In the genomic region with DNA sequence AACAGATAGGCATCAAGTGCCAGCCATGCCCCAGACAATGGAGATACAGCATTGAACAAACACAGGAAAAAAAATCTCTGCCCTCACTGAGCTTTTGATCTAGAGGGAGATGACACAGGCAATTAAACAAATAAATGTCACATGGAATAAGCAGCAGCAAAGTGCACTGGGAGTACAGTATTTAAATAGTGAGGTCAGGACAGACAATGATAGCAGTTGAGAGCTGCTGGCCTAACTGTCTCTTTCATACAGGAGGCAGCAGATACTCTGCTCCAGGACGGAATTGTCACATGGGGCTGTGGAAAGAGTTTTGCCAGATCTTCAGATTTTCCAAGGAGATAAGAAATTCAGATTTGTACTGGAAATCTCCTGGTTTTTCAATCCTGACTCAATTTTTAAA, we compare ENCODE assay signal across 20 cellular contexts.
"Had no signal": no experiment of that assay in that cellular context is flagged by ENCODE, and none has a peak within 500 bp of the region (broad histone marks: within the 10 kb centered on the region; RNA-seq: fewer than 3 reads in every experiment).

No MANE protein-coding gene starts in this region.

- DNase-seq: effector CD4-positive, alpha-beta T cell; endodermal cell; erythroblast; foreskin keratinocyte; kidney; left cardiac atrium; mammary epithelial cell; mucosa of descending colon; naive thymus-derived CD8-positive, alpha-beta T cell; psoas muscle; retina; small intestine; stimulated activated CD4-positive, alpha-beta T cell treated with anti-CD3 and anti-CD28 coated beads, Interleukin-2, amount 100 ng/mL, for 48 hours; stimulated activated naive CD4-positive, alpha-beta T cell treated with Interleukin-2 at 50 U/mL for 16 hours; thyroid gland; upper lobe of left lung; uterus had no signal

- H3K27me3 ChIP-seq: foreskin keratinocyte, neutrophil, thyroid gland, upper lobe of left lung, uterus had no signal

- H3K4me1 ChIP-seq: foreskin keratinocyte, thyroid gland, uterus had no signal

- H3K27ac Mint-ChIP-seq: endodermal cell; naive thymus-derived CD8-positive, alpha-beta T cell had no signal

- H3K4me3 ChIP-seq: coronary artery, mucosa of descending colon, psoas muscle, thyroid gland, upper lobe of left lung, uterus had no signal

- ATAC-seq: foreskin keratinocyte; left cardiac atrium; mucosa of descending colon; naive thymus-derived CD8-positive, alpha-beta T cell had no signal

- H3K9me3 Mint-ChIP-seq: endodermal cell; naive thymus-derived CD8-positive, alpha-beta T cell had no signal

- FAIRE-seq: endothelial cell of umbilical vein, kidney, small intestine had no signal

- H3K4me1 Mint-ChIP-seq: endodermal cell; naive thymus-derived CD8-positive, alpha-beta T cell had no signal

- H3K9me3 ChIP-seq: mucosa of descending colon, neutrophil, psoas muscle, thyroid gland, upper lobe of left lung, uterus had no signal

- H3K27ac ChIP-seq: coronary artery, foreskin keratinocyte, neutrophil, psoas muscle, thyroid gland, upper lobe of left lung, uterus had no signal

- H3K36me3 Mint-ChIP-seq: naive thymus-derived CD8-positive, alpha-beta T cell had no signal

- H3K4me3 Mint-ChIP-seq: endodermal cell; naive thymus-derived CD8-positive, alpha-beta T cell had no signal

- H3K36me3 ChIP-seq: neutrophil, thyroid gland, upper lobe of left lung, uterus had no signal
